ENCODE assay signal across 19 cellular contexts in the genomic region with DNA sequence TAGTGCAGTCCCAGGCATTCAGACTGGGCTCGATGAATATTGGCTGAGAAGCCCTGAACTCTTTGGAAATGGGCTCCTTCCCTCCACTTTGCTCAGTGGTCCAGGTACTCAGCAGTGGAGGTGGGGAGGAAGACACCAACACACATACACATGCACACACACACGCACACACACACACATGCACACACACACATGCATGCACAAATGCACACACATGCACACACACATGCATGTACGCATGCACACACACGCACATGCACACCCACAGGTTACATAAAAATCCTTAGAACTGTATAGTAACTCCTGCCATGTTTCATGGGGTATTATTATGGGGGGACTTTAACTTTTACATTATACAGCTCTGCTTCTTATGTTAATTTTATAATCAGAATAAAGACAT. TPM values are rescaled to one million over a fixed set of nuclear protein-coding genes. Genes with fewer than 3 reads are reported as not detected.
DNase-seq lines count a peak whose midpoint lies in the region; ATAC-seq and TF ChIP-seq lines count a peak whose summit lies in the region.
"Had no signal": no experiment of that assay in that cellular context is flagged by ENCODE, and none has a peak within 500 bp of the region (broad histone marks: within the 10 kb centered on the region; RNA-seq: fewer than 3 reads in every experiment).

No MANE protein-coding gene starts in this region.

- no peaks in the 10 kb centered on the region for H3K9me3 ChIP-seq in SJCRH30 (replicated peaks)
- no peaks in the 10 kb centered on the region for H3K9me3 ChIP-seq in smooth muscle cell (replicated peaks; ENCODE audit: low read depth)
- no peaks in the 10 kb centered on the region for H3K9me3 ChIP-seq in stomach
- H3K9me3 ChIP-seq in CD8-positive, alpha-beta T cell (ENCODE audit: low read length), result no peaks in the 10 kb centered on the region
- H3K9me3 ChIP-seq: BE2C, HAP-1, Peyer's patch had no signal

- H3K4me2 ChIP-seq in smooth muscle cell, result no peak overlapping the region
- H3K4me2 ChIP-seq: KMS-11 had no signal

- no peak for ATAC-seq in CD8-positive, alpha-beta T cell

- H3K9ac ChIP-seq in smooth muscle cell (ENCODE audit: low read depth), result no peak overlapping the region
- H3K9ac ChIP-seq: KMS-11 had no signal

- H2AFZ ChIP-seq in smooth muscle cell (ENCODE audit: low read depth), result no peak overlapping the region
- H2AFZ ChIP-seq: GM23248 had no signal

- no peaks in the 10 kb centered on the region for H3K79me2 ChIP-seq in smooth muscle cell (ENCODE audit: low read depth)

- H3K4me3 ChIP-seq in SJCRH30, result no peak overlapping the region
- H3K4me3 ChIP-seq in smooth muscle cell, result no peak overlapping the region
- no peak overlapping the region for H3K4me3 ChIP-seq in stomach
- no peak overlapping the region for H3K4me3 ChIP-seq in CD8-positive, alpha-beta T cell (ENCODE audit: low read depth, low read length)
- H3K4me3 ChIP-seq: GM23248, HAP-1, Peyer's patch had no signal

- H3K9me3 Mint-ChIP-seq in nephron, result no peaks in the 10 kb centered on the region
- no peaks in the 10 kb centered on the region for H3K9me3 Mint-ChIP-seq in CD8-positive, alpha-beta T cell
- no peaks in the 10 kb centered on the region for H3K9me3 Mint-ChIP-seq in endothelial cell (ENCODE audit: unreplicated experiment)

- no peak for TF ChIP-seq EP300 in stomach (IDR thresholded peaks at IDR 0.05)

- H3K27me3 Mint-ChIP-seq in nephron (ENCODE audit: low read depth) (no peaks in the 10 kb centered on the region), endothelial cell (ENCODE audit: unreplicated experiment) (peaks cover 6% of the 10 kb centered on the region)
- H3K27me3 Mint-ChIP-seq in CD8-positive, alpha-beta T cell (ENCODE audit: low read depth), result no peaks in the 10 kb centered on the region

- no peaks in the 10 kb centered on the region for H4K20me1 ChIP-seq in smooth muscle cell (ENCODE audit: low read depth)

- peak overlapping the region; percentile 87 to 95 (median 89) for H3K27ac Mint-ChIP-seq in nephron
- no peak overlapping the region for H3K27ac Mint-ChIP-seq in CD8-positive, alpha-beta T cell
- no peak overlapping the region for H3K27ac Mint-ChIP-seq in endothelial cell (ENCODE audit: unreplicated experiment)

- no peak for DNase-seq in SJCRH30
- DNase-seq in smooth muscle cell (lab: John Stamatoyannopoulos, UW; ENCODE audit: unreplicated experiment), result no peak
- DNase-seq in stomach, result no peak
- DNase-seq in CD8-positive, alpha-beta T cell, result no peak
- no peak for DNase-seq in endothelial cell (ENCODE audit: low spot score)
- no peak for DNase-seq in cardiac septum (ENCODE audit: low spot score)
- DNase-seq: DMS79; NCI-H1694; NCI-H2171; NCI-H345; NCI-H774; NK-92 treated with Interleukin-12 subunit alpha and Interleukin-12 subunit beta, amount 100 ng/mL, for 24 hours; Peyer's patch had no signal

- POLR2A ChIA-PET in CD8-positive, alpha-beta T cell (lab: Charles Lee), result no interaction called here

- H3K36me3 Mint-ChIP-seq in nephron (ENCODE audit: low read depth) (peaks cover 4% of the 10 kb centered on the region), endothelial cell (ENCODE audit: low read depth, unreplicated experiment) (peaks cover 7% of the 10 kb centered on the region)
- peaks cover 26% of the 10 kb centered on the region for H3K36me3 Mint-ChIP-seq in CD8-positive, alpha-beta T cell

- no peaks in the 10 kb centered on the region for H3K27me3 ChIP-seq in SJCRH30
- H3K27me3 ChIP-seq in smooth muscle cell (ENCODE audit: low read depth), result no peaks in the 10 kb centered on the region
- no peaks in the 10 kb centered on the region for H3K27me3 ChIP-seq in stomach
- no peaks in the 10 kb centered on the region for H3K27me3 ChIP-seq in CD8-positive, alpha-beta T cell (ENCODE audit: insufficient read depth, low read length)
- H3K27me3 ChIP-seq: BE2C, Peyer's patch had no signal

- CTCF ChIA-PET in CD8-positive, alpha-beta T cell (lab: Charles Lee), result interaction anchor here (1.2 kb wide), 1 partner anchor 9 kb away, joined by 3 read pairs; no protein-coding TSS in a partner anchor

- peaks cover 19% of the 10 kb centered on the region for H3K36me3 ChIP-seq in SJCRH30
- H3K36me3 ChIP-seq in smooth muscle cell (ENCODE audit: low read depth), result no peaks in the 10 kb centered on the region
- H3K36me3 ChIP-seq in stomach, result peaks cover 0 to 34% (median 15%) of the 10 kb centered on the region in 4 donors
- H3K36me3 ChIP-seq in CD8-positive, alpha-beta T cell (ENCODE audit: insufficient read depth, low read length), result no peaks in the 10 kb centered on the region
- H3K36me3 ChIP-seq: BE2C, HAP-1, Peyer's patch had no signal

- WGBS in smooth muscle cell (ENCODE audit: low lambda C conversion rate), result 50% methylated on average over 4 of the region's 4 CpGs
- 45 to 76% (median 51%) methylated on average over 4 of the region's 4 CpGs for WGBS in stomach, 5 donors

- TF ChIP-seq CTCF in nephron (IDR thresholded peaks at IDR 0.05; ENCODE audit: unreplicated experiment in 3 of 3) (no peak), smooth muscle cell (IDR thresholded peaks at IDR 0.05; ENCODE audit: borderline replicate concordance, insufficient read depth, poor library complexity, severe bottlenecking) (no peak), stomach (IDR thresholded peaks at IDR 0.05) (no peak), endothelial cell (IDR thresholded peaks at IDR 0.05; ENCODE audit: unreplicated experiment) (no peak)
- no peak for TF ChIP-seq CTCF in CD8-positive, alpha-beta T cell (IDR thresholded peaks at IDR 0.05)

- H3K4me1 Mint-ChIP-seq in nephron (peaks cover 55% of the 10 kb centered on the region), endothelial cell (ENCODE audit: unreplicated experiment) (peaks cover 12% of the 10 kb centered on the region)
- H3K4me1 Mint-ChIP-seq in CD8-positive, alpha-beta T cell (ENCODE audit: low read depth), result peaks cover 37% of the 10 kb centered on the region

- H3K4me1 ChIP-seq in SJCRH30, result peaks cover 38% of the 10 kb centered on the region
- peaks cover 5% of the 10 kb centered on the region for H3K4me1 ChIP-seq in smooth muscle cell (ENCODE audit: low read depth)
- peaks cover 5 to 17% (median 15%) of the 10 kb centered on the region in 4 donors for H3K4me1 ChIP-seq in stomach
- peaks cover 12% of the 10 kb centered on the region for H3K4me1 ChIP-seq in CD8-positive, alpha-beta T cell (ENCODE audit: insufficient read depth, low read length)
- H3K4me1 ChIP-seq: BE2C had no signal

- TF ChIP-seq POLR2A in stomach (IDR thresholded peaks at IDR 0.05), result no peak

- peak overlapping the region; percentile 84 for H3K27ac ChIP-seq in SJCRH30
- peak overlapping the region; percentile 65 for H3K27ac ChIP-seq in cingulate gyrus (ENCODE audit: low read depth, low read length)
- peak overlapping the region; percentile 75 for H3K27ac ChIP-seq in smooth muscle cell (ENCODE audit: low read depth)
- no peak overlapping the region for H3K27ac ChIP-seq in stomach
- no peak overlapping the region for H3K27ac ChIP-seq in CD8-positive, alpha-beta T cell (ENCODE audit: low read depth, low read length)
- H3K27ac ChIP-seq: KMS-11, Peyer's patch had no signal

- no peaks in the 10 kb centered on the region for H3F3A ChIP-seq in smooth muscle cell (ENCODE audit: low read depth)

- H3K4me3 Mint-ChIP-seq in nephron (peak overlapping the region in 1 of 3 experiments; percentile 64), endothelial cell (ENCODE audit: unreplicated experiment) (no peak overlapping the region)
- H3K4me3 Mint-ChIP-seq in CD8-positive, alpha-beta T cell, result no peak overlapping the region

- intact Hi-C loops in stomach (cut with DNase I; ENCODE audit: low total_unique reads) (no loop called here), cardiac septum (cut with DNase I) (no loop called here)
- intact Hi-C loops in CD8-positive, alpha-beta T cell (cut with DNase I, micrococcal nuclease), result no loop called here

RNA-seq across cellular contexts. Expression of gene TRIM62, which starts 5.0 kb away (rescaled TPM):
- 16.9 and 17.6 TPM in 2 replicates for total RNA-seq in SJCRH30 (2014; rRNA removed; shearing (Covaris generic))
- total RNA-seq in smooth muscle cell (1.3 TPM in 2 replicates), stomach (10 to 100 TPM in 2 of 5 donors, 1 to 10 TPM in 3; 2.0 to 18.1 (median 4.5) TPM), endothelial cell (ENCODE audit: unreplicated experiment) (10.8 TPM), cardiac septum (3.5 TPM)
- polyA plus RNA-seq in smooth muscle cell (3.6 and 3.9 TPM in 2 replicates), stomach (1 to 10 TPM in 2 of 3 donors, under 1 TPM in 1; 0.76 to 3.2 (median 3.1) TPM)
- 10 to 100 TPM; 14.3 to 14.8 TPM for total RNA-seq in CD8-positive, alpha-beta T cell

Comparison
In these comparisons a context has a peak if more than half of its experiments do, and no peak if none do; other contexts are left out.
1. H3K27ac ChIP-seq: peak in SJCRH30 (single experiment), cingulate gyrus (single experiment) and smooth muscle cell (single experiment); none in stomach (0 of 5) and CD8-positive, alpha-beta T cell (single experiment).
2. H3K27ac Mint-ChIP-seq: peak in nephron (3 of 3); none in CD8-positive, alpha-beta T cell (single experiment) and endothelial cell (single experiment).